In genomic region chr9:135152608-135153337, GRCh38 we compare ENCODE assay signal across 26 cellular contexts.
DNase-seq lines count a peak whose midpoint lies in the region; ATAC-seq, FAIRE-seq and TF ChIP-seq lines count a peak whose summit lies in the region.
"Had no signal": no experiment of that assay in that cellular context is flagged by ENCODE, and none has a peak within 500 bp of the region (broad histone marks: within the 10 kb centered on the region; RNA-seq: fewer than 3 reads in every experiment).

No MANE protein-coding gene starts in this region.

- H2BK15ac ChIP-seq in H9 (ENCODE audit: low read depth, low read length): no peak overlapping the region

- no peaks in the 10 kb centered on the region for H3K36me3 ChIP-seq in HepG2 (replicated peaks in 1 of 2; ENCODE audit: control insufficient read depth in 1 of 2, insufficient read depth in 2 of 2, low read length in 2 of 2)
- H3K36me3 ChIP-seq: breast epithelium, esophagus squamous epithelium, sigmoid colon, thoracic aorta had no signal

- H3K4me1 Mint-ChIP-seq in H9: peaks cover 16% of the 10 kb centered on the region in 2 experiments
- no peaks in the 10 kb centered on the region for H3K4me1 Mint-ChIP-seq in activated naive CD4-positive, alpha-beta T cell treated with anti-CD3 and anti-CD28 coated beads for 36 hours (ENCODE audit: low read depth)

- in situ Hi-C loops in HepG2 (cut with HindIII; ENCODE audit: extremely low pct_ligation_motif_present, low pct_unique_long_range_greater_than_20kb): no loop called here

- H3K4me3 Mint-ChIP-seq in H9: no peak overlapping the region; a peak in 1 of 5 replicates
- H3K4me3 Mint-ChIP-seq in activated naive CD4-positive, alpha-beta T cell treated with anti-CD3 and anti-CD28 coated beads for 36 hours: no peak overlapping the region
- H3K4me3 Mint-ChIP-seq: activated naive CD8-positive, alpha-beta T cell treated with anti-CD3 and anti-CD28 coated beads, Interleukin-2, amount 10 ng/mL, durations not matched to agents 7 days and 5 days; activated T-cell treated with anti-CD3 and anti-CD28 coated beads, Interleukin-2, amount 50 U/mL, for 4 hours; CD4-positive, alpha-beta T cell had no signal

- H3K23ac ChIP-seq in H9 (ENCODE audit: insufficient read length, low read depth, low read length): no peak overlapping the region

- 0 out of 2 replicates have a peak overlapping the region, but pooled peaks have one; percentile 6 for H3K14ac ChIP-seq in H9 (ENCODE audit: insufficient read depth, low read length)

- H3K4me2 ChIP-seq in H9 (ENCODE audit: insufficient read depth, insufficient read length, low read length) (no peak overlapping the region), HepG2 (ENCODE audit: low read depth, low read length) (no peak overlapping the region)

- H3K4me1 ChIP-seq in H9 (ENCODE audit: insufficient read depth, low read length): no peaks in the 10 kb centered on the region
- no peaks in the 10 kb centered on the region for H3K4me1 ChIP-seq in HepG2 (ENCODE audit: insufficient read depth, low read length)
- H3K4me1 ChIP-seq: breast epithelium, sigmoid colon had no signal

- no peaks in the 10 kb centered on the region for H3K79me1 ChIP-seq in H9 (ENCODE audit: insufficient read depth, low read depth, low read length, poor library complexity, severe bottlenecking)

- no peak overlapping the region for H3K56ac ChIP-seq in H9 (ENCODE audit: insufficient read length, low read depth, low read length)

- H3K9ac ChIP-seq in H9 (ENCODE audit: extremely low read depth, insufficient read length, low read length): no peak overlapping the region
- H3K9ac ChIP-seq in HepG2 (ENCODE audit: insufficient read depth, low read depth, low read length): no peak overlapping the region

- DNase-seq in DMS 273 (lab: John Stamatoyannopoulos, UW; ENCODE audit: unreplicated experiment) (peak; percentile 19), DMS 273 treated with DMSO at 0.1 percent for 48 hours (lab: John Stamatoyannopoulos, UW) (no peak), H9 (peak; percentile 88), SW480 (ENCODE audit: low spot score) (peak; percentile 91), HepG2 (ENCODE audit: low spot score) (peak; percentile 7), middle frontal gyrus (ENCODE audit: extremely low spot score, low spot score) (no peak)
- no peak for DNase-seq in activated naive CD4-positive, alpha-beta T cell treated with anti-CD3 and anti-CD28 coated beads for 36 hours
- DNase-seq: activated CD4-positive, alpha-beta T cell treated with anti-CD3 and anti-CD28 coated beads, Interleukin-2, amount 50 U/mL, for 4 hours; activated naive CD8-positive, alpha-beta T cell treated with anti-CD3 and anti-CD28 coated beads, Interleukin-2, amount 10 ng/mL, durations not matched to agents 7 days and 5 days; activated T-cell treated with anti-CD3 and anti-CD28 coated beads, Interleukin-2, amount 50 U/mL, for 4 hours; CD4-positive, alpha-beta T cell; dorsolateral prefrontal cortex; esophagus squamous epithelium; head of caudate nucleus; Karpas-422; kidney glomerular epithelial cell; NCI-H1694; NCI-H510A treated with DMSO at 0.1 percent for 48 hours; sigmoid colon; stimulated activated CD4-positive, alpha-beta T cell treated with anti-CD3 and anti-CD28 coated beads, Interleukin-2, amount 100 ng/mL, for 48 hours had no signal

- H2BK20ac ChIP-seq in H9 (ENCODE audit: low read depth, low read length, poor library complexity, severe bottlenecking): no peak overlapping the region

- peaks cover 13 to 15% of the 10 kb centered on the region in 2 experiments for H3K9me3 Mint-ChIP-seq in H9
- H3K9me3 Mint-ChIP-seq in activated naive CD4-positive, alpha-beta T cell treated with anti-CD3 and anti-CD28 coated beads for 36 hours: peaks cover 14% of the 10 kb centered on the region

- H3K4ac ChIP-seq in H9 (ENCODE audit: low read depth, low read length): no peak overlapping the region

- peaks cover 39% of the 10 kb centered on the region for H3K27me3 Mint-ChIP-seq in H9 (ENCODE audit: low read depth)
- H3K27me3 Mint-ChIP-seq in activated naive CD4-positive, alpha-beta T cell treated with anti-CD3 and anti-CD28 coated beads for 36 hours (ENCODE audit: low read depth): peaks cover 14% of the 10 kb centered on the region
- H3K27me3 Mint-ChIP-seq: activated naive CD8-positive, alpha-beta T cell treated with anti-CD3 and anti-CD28 coated beads, Interleukin-2, amount 10 ng/mL, durations not matched to agents 7 days and 5 days had no signal

- peaks cover 2 to 7% (median 4%) of the 10 kb centered on the region in 3 experiments; a peak in 6 of 7 replicates for H3K36me3 Mint-ChIP-seq in H9 (ENCODE audit: insufficient read depth in 1 of 3, low read depth in 3 of 3)
- no peaks in the 10 kb centered on the region for H3K36me3 Mint-ChIP-seq in activated naive CD4-positive, alpha-beta T cell treated with anti-CD3 and anti-CD28 coated beads for 36 hours (ENCODE audit: low read depth)
- H3K36me3 Mint-ChIP-seq: activated naive CD8-positive, alpha-beta T cell treated with anti-CD3 and anti-CD28 coated beads, Interleukin-2, amount 10 ng/mL, durations not matched to agents 7 days and 5 days had no signal

- H2BK12ac ChIP-seq in H9 (ENCODE audit: insufficient read length, low read depth, low read length): no peak overlapping the region

- H2BK5ac ChIP-seq in H9 (ENCODE audit: insufficient read length, low read length): no peak overlapping the region

- no peak overlapping the region for H3K4me3 ChIP-seq in HepG2 (replicated peaks in 1 of 3; ENCODE audit: insufficient read depth in 1 of 3, low read depth in 2 of 3, low read length in 3 of 3)
- H3K4me3 ChIP-seq: breast epithelium, dorsolateral prefrontal cortex, esophagus squamous epithelium, sigmoid colon, thoracic aorta had no signal

- CTCF ChIA-PET in HepG2 (lab: Yijun Ruan, JAX; ENCODE audit: low intra/inter-chr PET ratio, low total read pairs): no interaction called here
- CTCF ChIA-PET in activated naive CD4-positive, alpha-beta T cell treated with anti-CD3 and anti-CD28 coated beads for 36 hours (lab: Charles Lee): no interaction called here

- H2AFZ ChIP-seq in H9 (ENCODE audit: low read length) (no peak overlapping the region), HepG2 (ENCODE audit: low read length) (no peak overlapping the region)

- H3K27ac Mint-ChIP-seq in H9: peak overlapping the region in 1 of 3 experiments; percentile 72; a peak in 2 of 7 replicates
- H3K27ac Mint-ChIP-seq in activated naive CD4-positive, alpha-beta T cell treated with anti-CD3 and anti-CD28 coated beads for 36 hours: no peak overlapping the region
- H3K27ac Mint-ChIP-seq: activated naive CD8-positive, alpha-beta T cell treated with anti-CD3 and anti-CD28 coated beads, Interleukin-2, amount 10 ng/mL, durations not matched to agents 7 days and 5 days; CD4-positive, alpha-beta T cell had no signal

- no peak overlapping the region for H4K5ac ChIP-seq in H9 (ENCODE audit: insufficient read length, low read depth, low read length)

- no peaks in the 10 kb centered on the region for H3K27me3 ChIP-seq in H9 (ENCODE audit: insufficient read depth, low read length)
- H3K27me3 ChIP-seq in HepG2 (ENCODE audit: control insufficient read depth in 1 of 2, insufficient read depth in 2 of 2, low read length in 2 of 2): peaks cover 3 to 34% of the 10 kb centered on the region in 2 experiments; a peak in 2 of 5 replicates

- WGBS in H9 (ENCODE audit: extremely low coverage, insufficient read length, low lambda C conversion rate): no CpG with 5 or more reads among the region's 17 CpGs
- WGBS in HepG2 (ENCODE audit: low lambda C conversion rate): 16% methylated on average over 11 of the region's 17 CpGs

- no peaks in the 10 kb centered on the region for H4K20me1 ChIP-seq in H9 (ENCODE audit: control insufficient read depth, insufficient read depth, insufficient read length)
- H4K20me1 ChIP-seq in HepG2 (ENCODE audit: insufficient read depth, low read length): peaks cover 4% of the 10 kb centered on the region; the same call in 1 of the 2 replicates

- H3K18ac ChIP-seq in H9 (ENCODE audit: insufficient read length, low read depth, low read length): no peak overlapping the region

- no peak overlapping the region for H4K8ac ChIP-seq in H9 (replicated peaks; ENCODE audit: insufficient read length, low read depth, low read length)

- H3K79me2 ChIP-seq in H9 (ENCODE audit: insufficient read depth, low read length): no peaks in the 10 kb centered on the region
- no peaks in the 10 kb centered on the region for H3K79me2 ChIP-seq in HepG2 (ENCODE audit: insufficient read depth, low read length)

- POLR2A ChIA-PET in HepG2 (lab: Yijun Ruan, JAX): no interaction called here

- H4K91ac ChIP-seq in H9 (ENCODE audit: insufficient read length, low read depth, low read length): no peak overlapping the region

- H2AK5ac ChIP-seq in H9 (ENCODE audit: insufficient read length, low read length): no peak overlapping the region

- no peak overlapping the region for H2BK120ac ChIP-seq in H9 (ENCODE audit: low read depth, low read length, poor library complexity, severe bottlenecking)

- intact Hi-C loops in HepG2 (cut with micrococcal nuclease; ENCODE audit: unreplicated experiment): no loop called here
- intact Hi-C loops in activated naive CD4-positive, alpha-beta T cell treated with anti-CD3 and anti-CD28 coated beads for 36 hours (cut with micrococcal nuclease): loop anchor here (5.0 kb wide), 1 partner anchor 50 kb away; no protein-coding TSS in a partner anchor

- FAIRE-seq in HepG2 (lab: Jason Lieb, UNC): no peak
- FAIRE-seq: G401.6, GM12891 had no signal

- TF ChIP-seq RAD21 in HepG2 (CRISPR knock-in tag; IDR thresholded peaks at IDR 0.05): no peak

- H3K9me3 ChIP-seq in H9 (ENCODE audit: control insufficient read depth, low read depth, low read length): no peaks in the 10 kb centered on the region
- no peaks in the 10 kb centered on the region for H3K9me3 ChIP-seq in HepG2 (ENCODE audit: low read length)
- H3K9me3 ChIP-seq: esophagus squamous epithelium, sigmoid colon, thoracic aorta had no signal

- no peaks in the 10 kb centered on the region for H3K23me2 ChIP-seq in H9 (ENCODE audit: insufficient read length, low read depth, low read length, poor library complexity, severe bottlenecking)

- no TSS peak for BruUV-seq in HepG2 (replicated peaks; lab: Mats Ljungman, UMichigan)

- ATAC-seq in HepG2 (0 out of 3 replicates have a peak, but pooled peaks have one; percentile 25), HG02571 (IDR thresholded peaks at IDR 0.05; ENCODE audit: unreplicated experiment) (no peak)
- ATAC-seq: activated T-cell treated with anti-CD3 and anti-CD28 coated beads, Interleukin-2, amount 50 U/mL, for 4 hours had no signal

- TF ChIP-seq POLR2A in HepG2 (IDR thresholded peaks at IDR 0.05; ENCODE audit: insufficient read depth in 1 of 2, low read depth in 2 of 2, low read length in 2 of 2): no peak

- TF ChIP-seq EP300 in HepG2 (IDR thresholded peaks at IDR 0.05; ENCODE audit: low read depth in 2 of 2, low read length in 2 of 2) (no peak), HepG2 (CRISPR knock-in tag; IDR thresholded peaks at IDR 0.05; ENCODE audit: borderline replicate concordance) (no peak)

- H3K27ac ChIP-seq in H9 (ENCODE audit: insufficient read length, low read depth, low read length) (no peak overlapping the region), HepG2 (ENCODE audit: extremely low read length, insufficient read depth, low read length) (no peak overlapping the region)
- H3K27ac ChIP-seq: 22Rv1, breast epithelium, dorsolateral prefrontal cortex, esophagus squamous epithelium, sigmoid colon, thoracic aorta had no signal

- TF ChIP-seq CTCF in H9 (conservative IDR thresholded peaks at IDR 0.05): no peak
- TF ChIP-seq CTCF in HepG2 (CRISPR knock-in tag; IDR thresholded peaks at IDR 0.05): no peak

- no peak overlapping the region for H3T11ph ChIP-seq in H9 (ENCODE audit: low read length)

Comparison
In these comparisons a context has a peak if more than half of its experiments do, and no peak if none do; other contexts are left out.
1. DNase-seq: peak in DMS 273 (single experiment), H9 (single experiment), SW480 (single experiment) and HepG2 (single experiment); none in DMS 273 treated with DMSO at 0.1 percent for 48 hours (single experiment), activated naive CD4-positive, alpha-beta T cell treated with anti-CD3 and anti-CD28 coated beads for 36 hours (single experiment) and middle frontal gyrus (single experiment).